ENCODE assay signal across 13 cellular contexts in the genomic region with DNA sequence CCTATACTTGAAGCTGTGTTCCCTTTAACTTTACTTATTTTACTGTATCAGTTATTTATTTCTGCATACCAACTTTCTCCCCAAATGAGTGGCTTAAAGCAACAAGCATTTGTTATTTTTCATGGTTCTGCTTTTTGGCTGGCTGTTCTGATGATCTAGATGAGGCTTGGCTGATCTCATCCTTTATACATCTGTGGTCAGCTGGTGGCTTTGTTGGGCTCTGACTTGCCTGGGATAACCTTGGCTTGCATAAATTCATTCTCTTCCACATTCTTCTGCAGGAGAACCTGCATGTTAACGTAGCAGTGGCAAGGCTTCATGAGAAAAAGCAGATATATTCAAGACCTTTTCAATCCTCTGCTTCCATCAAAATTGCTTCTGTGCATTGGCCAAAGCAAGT.
"Had no signal": no experiment of that assay in that cellular context is flagged by ENCODE, and none has a peak within 500 bp of the region (broad histone marks: within the 10 kb centered on the region; RNA-seq: fewer than 3 reads in every experiment).

No MANE protein-coding gene starts in this region.

- FAIRE-seq: colon, kidney had no signal

- H3K9me3 Mint-ChIP-seq: activated T-helper 17 cell treated with anti-CD3 and anti-CD28 coated beads, Interleukin-2, amount 50 U/mL, for 72 hours; nephron; type B pancreatic cell had no signal

- DNase-seq: activated CD4-positive, alpha-beta T cell treated with anti-CD3 and anti-CD28 coated beads, Interleukin-2, amount 50 U/mL, for 48 hours; activated CD4-positive, CD25-positive, alpha-beta regulatory T cell treated with anti-CD3 and anti-CD28 coated beads, Interleukin-2, amount 50 U/mL, for 72 hours; activated naive CD4-positive, alpha-beta T cell treated with Interleukin-2 at 50 U/mL for 16 hours; glutamatergic neuron; kidney; right lobe of liver; stimulated activated naive CD8-positive, alpha-beta T cell treated with anti-CD3 and anti-CD28 coated beads, Interleukin-15, amount 100 ng/mL, for 72 hours; T-helper 17 cell had no signal

- H3K9me3 ChIP-seq: right lobe of liver had no signal

- H3K4me3 ChIP-seq: right lobe of liver had no signal

- ATAC-seq: activated T-helper 17 cell treated with anti-CD3 and anti-CD28 coated beads, Interleukin-2, amount 50 U/mL, for 72 hours; esophagus mucosa; right lobe of liver; stimulated activated naive CD8-positive, alpha-beta T cell treated with anti-CD3 and anti-CD28 coated beads, Interleukin-15, amount 100 ng/mL, for 72 hours; T-helper 17 cell had no signal

- H3K36me3 ChIP-seq: right lobe of liver had no signal

- H3K27ac Mint-ChIP-seq: activated T-helper 17 cell treated with anti-CD3 and anti-CD28 coated beads, Interleukin-2, amount 50 U/mL, for 72 hours; nephron; stimulated activated naive CD8-positive, alpha-beta T cell treated with anti-CD3 and anti-CD28 coated beads, Interleukin-15, amount 100 ng/mL, for 72 hours; T-helper 17 cell; type B pancreatic cell had no signal

- H3K27me3 ChIP-seq: right lobe of liver had no signal

- H3K27me3 Mint-ChIP-seq: activated T-helper 17 cell treated with anti-CD3 and anti-CD28 coated beads, Interleukin-2, amount 50 U/mL, for 72 hours; stimulated activated naive CD8-positive, alpha-beta T cell treated with anti-CD3 and anti-CD28 coated beads, Interleukin-15, amount 100 ng/mL, for 72 hours; T-helper 17 cell; type B pancreatic cell had no signal

- H3K36me3 Mint-ChIP-seq: type B pancreatic cell had no signal

- H3K4me1 ChIP-seq: right lobe of liver had no signal

- H3K4me3 Mint-ChIP-seq: activated T-helper 17 cell treated with anti-CD3 and anti-CD28 coated beads, Interleukin-2, amount 50 U/mL, for 72 hours; nephron; stimulated activated naive CD8-positive, alpha-beta T cell treated with anti-CD3 and anti-CD28 coated beads, Interleukin-15, amount 100 ng/mL, for 72 hours; T-helper 17 cell; type B pancreatic cell had no signal

- H3K4me1 Mint-ChIP-seq: activated T-helper 17 cell treated with anti-CD3 and anti-CD28 coated beads, Interleukin-2, amount 50 U/mL, for 72 hours; nephron; stimulated activated naive CD8-positive, alpha-beta T cell treated with anti-CD3 and anti-CD28 coated beads, Interleukin-15, amount 100 ng/mL, for 72 hours; T-helper 17 cell had no signal

- H3K27ac ChIP-seq: right lobe of liver had no signal
